9 cellular contexts compared by ENCODE assay signal in the genomic region with DNA sequence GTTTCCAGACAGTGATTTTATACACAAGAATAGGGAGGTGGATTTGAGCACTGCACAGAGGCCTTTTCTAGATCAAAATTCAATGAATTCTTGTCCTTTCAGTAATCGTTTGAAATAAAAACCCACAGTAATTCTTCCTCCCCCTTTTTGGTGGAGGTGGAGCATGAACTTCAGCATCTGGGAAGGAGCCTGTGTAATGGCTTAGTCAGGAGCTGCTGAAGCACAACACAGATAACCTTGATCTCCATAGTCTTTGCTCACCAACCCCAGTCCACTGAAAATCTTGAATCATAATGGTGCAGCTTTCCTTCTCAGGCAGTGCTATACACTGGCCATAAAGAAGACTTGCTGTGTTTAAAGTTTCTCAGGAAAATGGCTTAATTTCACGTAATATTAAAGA. TPM values are rescaled to one million over a fixed set of nuclear protein-coding genes. Genes with fewer than 3 reads are reported as not detected.
DNase-seq lines count a peak whose midpoint lies in the region; ATAC-seq, FAIRE-seq and TF ChIP-seq lines count a peak whose summit lies in the region.
"Had no signal": no experiment of that assay in that cellular context is flagged by ENCODE, and none has a peak within 500 bp of the region (broad histone marks: within the 10 kb centered on the region; RNA-seq: fewer than 3 reads in every experiment).

No MANE protein-coding gene starts in this region.

- H3K4me1 ChIP-seq in adrenal gland (replicated peaks in 1 of 2) (peaks cover 7 to 30% of the 10 kb centered on the region in 2 donors), keratinocyte (ENCODE audit: control insufficient read depth, extremely low read depth, insufficient read depth, low read length) (peaks cover 47% of the 10 kb centered on the region)

- intact Hi-C loops in adrenal gland (cut with DNase I): loop anchor here in 1 of 2 donors (10.0 kb wide), 3 partner anchors 138 to 1028 kb away; a partner anchor contains a TSS

- peak overlapping the region; percentile 28 to 79 (median 71) for H3K27ac ChIP-seq in adrenal gland
- H3K27ac ChIP-seq in keratinocyte (ENCODE audit: control insufficient read depth, insufficient read depth, low read length): peak overlapping the region; percentile 52

- H3K36me3 ChIP-seq in adrenal gland (replicated peaks in 1 of 2) (no peaks in the 10 kb centered on the region), keratinocyte (ENCODE audit: control insufficient read depth in 2 of 2, extremely low read depth in 1 of 2, insufficient read depth in 2 of 2, low read length in 2 of 2) (no peaks in the 10 kb centered on the region)

- peak overlapping the region; percentile 86 for H2AFZ ChIP-seq in keratinocyte (ENCODE audit: control insufficient read depth, low read length)

- 38 to 43% (median 39%) methylated on average over 2 of the region's 2 CpGs for WGBS in adrenal gland, 4 donors

- peaks cover 2% of the 10 kb centered on the region for H3K9me1 ChIP-seq in keratinocyte (ENCODE audit: control insufficient read depth, extremely low read depth, insufficient read depth, low read length)

- dilution Hi-C loops in keratinocyte (cut with MboI; ENCODE audit: extremely low pct_ligation_motif_present, low sequenced_read_pairs): no loop called here

- TF ChIP-seq CTCF in adrenal gland (IDR thresholded peaks at IDR 0.05) (no peak), keratinocyte (optimal IDR thresholded peaks at IDR 0.05 in 1 of 3, IDR thresholded peaks at IDR 0.05 in 1 of 3, conservative IDR thresholded peaks at IDR 0.05 in 1 of 3; ENCODE audit: extremely low read depth in 1 of 3, insufficient read depth in 2 of 3, low read length in 3 of 3) (no peak)

- no peak overlapping the region for H3K4me3 ChIP-seq in adrenal gland
- H3K4me3 ChIP-seq in keratinocyte (ENCODE audit: control insufficient read depth in 2 of 3, extremely low read depth in 1 of 3, insufficient read depth in 2 of 3, low read depth in 1 of 3, low read length in 3 of 3): peak overlapping the region in 2 of 3 experiments; percentile 15 to 23

- no peak for ATAC-seq in activated CD4-positive, CD25-positive, alpha-beta regulatory T cell treated with anti-CD3 and anti-CD28 coated beads, Interleukin-2, amount 50 U/mL, for 24 hours
- ATAC-seq in GM21619 (IDR thresholded peaks at IDR 0.05; ENCODE audit: unreplicated experiment): no peak

- no peaks in the 10 kb centered on the region for H4K20me1 ChIP-seq in keratinocyte (ENCODE audit: control insufficient read depth, extremely low read depth, insufficient read depth, low read length)

- H3K27me3 ChIP-seq in adrenal gland: no peaks in the 10 kb centered on the region
- H3K27me3 ChIP-seq in keratinocyte (ENCODE audit: control insufficient read depth, extremely low read depth, insufficient read depth, low read length): no peaks in the 10 kb centered on the region

- H3K4me2 ChIP-seq in keratinocyte (ENCODE audit: control insufficient read depth, extremely low read depth, insufficient read depth, low read depth, low read length): peak overlapping the region; percentile 59

- H3K9me3 ChIP-seq in adrenal gland (replicated peaks in 1 of 3) (no peaks in the 10 kb centered on the region), keratinocyte (ENCODE audit: control insufficient read depth, low read depth, low read length) (no peaks in the 10 kb centered on the region)

- peak in 1 of 2 donors; percentile 63 for TF ChIP-seq POLR2A in adrenal gland (IDR thresholded peaks at IDR 0.05)

- peak; percentile 83 for FAIRE-seq in keratinocyte (lab: Jason Lieb, UNC)
- FAIRE-seq: kidney had no signal

- peak overlapping the region; percentile 13 for H3K9ac ChIP-seq in keratinocyte (ENCODE audit: control insufficient read depth, extremely low read depth, insufficient read depth, low read length)

- H3K79me2 ChIP-seq in keratinocyte (ENCODE audit: control insufficient read depth, insufficient read depth, low read length): no peaks in the 10 kb centered on the region

- DNase-seq in AG08395 (ENCODE audit: low spot score) (peak; percentile 70), HT1080 (ENCODE audit: low read depth) (peak; percentile 83), adrenal gland (peak; percentile 55 to 84 (median 67)), keratinocyte (ENCODE audit: low read depth, low spot score) (no peak), GM19240 (ENCODE audit: insufficient read length, low spot score) (no peak)
- DNase-seq in stimulated activated naive CD4-positive, alpha-beta T cell treated with Interleukin-2 at 50 U/mL for 16 hours (lab: John Stamatoyannopoulos, UW): no peak
- DNase-seq: kidney had no signal

RNA-seq across cellular contexts. Expression of a gene that starts 6.4 kb away (rescaled TPM):
- not detected in 2 replicates for total RNA-seq in HT1080 (2014; rRNA removed; shearing (Covaris generic))
- not detected in 2 replicates for polyA plus RNA-seq in HT1080 (2015; cell fraction: cytosol; rRNA removed)
- not detected in 2 replicates for polyA plus RNA-seq in HT1080 (2015; cell fraction: nucleus; rRNA removed)
- total RNA-seq in adrenal gland: not detected
- polyA plus RNA-seq in adrenal gland (not detected), keratinocyte (not detected in 3 replicates)
- polyA plus RNA-seq in keratinocyte (2011; ENCODE audit: low read depth): not detected
- polyA plus RNA-seq in keratinocyte (2011; cell fraction: cytosol; rRNA removed): not detected in 2 replicates
- not detected in 2 replicates for polyA plus RNA-seq in keratinocyte (2011; cell fraction: nucleus; rRNA removed)
- not detected in 2 replicates for polyA plus RNA-seq in keratinocyte (2012; ENCODE audit: low replicate concordance)
- not detected in 3 replicates for polyA minus RNA-seq in keratinocyte
- polyA minus RNA-seq in keratinocyte (2011; cell fraction: cytosol; rRNA and poly(A)+ RNA removed): not detected
- not detected in 2 replicates for polyA minus RNA-seq in keratinocyte (2011; cell fraction: nucleus; rRNA and poly(A)+ RNA removed)
- total RNA-seq: kidney had no signal

RNA-seq across cellular contexts. Expression of a gene that starts 35.2 kb away (rescaled TPM):
- total RNA-seq in HT1080 (2014; rRNA removed; shearing (Covaris generic)): 8.0 and 9.5 TPM in 2 replicates
- polyA plus RNA-seq in HT1080 (2015; cell fraction: cytosol; rRNA removed): 4.8 and 6.9 TPM in 2 replicates
- 14.2 and 14.3 TPM in 2 replicates for polyA plus RNA-seq in HT1080 (2015; cell fraction: nucleus; rRNA removed)
- 10 to 100 TPM in 5 of 8 donors, 1 to 10 TPM in 3; 5.1 to 20.9 (median 12.2) TPM for total RNA-seq in adrenal gland
- polyA plus RNA-seq in adrenal gland: 10 to 100 TPM in 2 of 3 donors, 1 to 10 TPM in 1; 7.0 to 21.7 (median 10.2) TPM
- 4.4 to 7.0 TPM (median 6.4 TPM) in 3 replicates for polyA plus RNA-seq in keratinocyte
- 11.1 TPM for polyA plus RNA-seq in keratinocyte (2011; ENCODE audit: low read depth)
- polyA plus RNA-seq in keratinocyte (2011; cell fraction: cytosol; rRNA removed): 3.4 and 5.8 TPM in 2 replicates
- 9.6 and 10.0 TPM in 2 replicates for polyA plus RNA-seq in keratinocyte (2011; cell fraction: nucleus; rRNA removed)
- polyA plus RNA-seq in keratinocyte (2012; ENCODE audit: low replicate concordance): 4.2 and 11.9 TPM in 2 replicates
- 2.7 to 9.4 TPM (median 7.6 TPM) in 3 replicates for polyA minus RNA-seq in keratinocyte
- 5.0 TPM for polyA minus RNA-seq in keratinocyte (2011; cell fraction: cytosol; rRNA and poly(A)+ RNA removed)
- 5.9 and 9.0 TPM in 2 replicates for polyA minus RNA-seq in keratinocyte (2011; cell fraction: nucleus; rRNA and poly(A)+ RNA removed)

Comparison
In these comparisons a context has a peak if more than half of its experiments do, and no peak if none do; other contexts are left out.
1. DNase-seq: peak in AG08395 (single experiment), HT1080 (single experiment) and adrenal gland (7 of 7); none in keratinocyte (single experiment), GM19240 (single experiment) and stimulated activated naive CD4-positive, alpha-beta T cell treated with Interleukin-2 at 50 U/mL for 16 hours (single experiment).
2. H3K4me3 ChIP-seq: peak in keratinocyte (2 of 3); none in adrenal gland (0 of 4).